In genomic region chr7:158816995-158817394, GRCh38 we compare ENCODE assay signal across 10 cellular contexts. TPM values are rescaled to one million over a fixed set of nuclear protein-coding genes. Genes with fewer than 3 reads are reported as not detected.
A peak's percentile ranks its signal among the peaks of the same experiment; 100 is the strongest.
DNase-seq lines count a peak whose midpoint lies in the region; ATAC-seq and TF ChIP-seq lines count a peak whose summit lies in the region.
"Had no signal": no experiment of that assay in that cellular context is flagged by ENCODE, and none has a peak within 500 bp of the region (broad histone marks: within the 10 kb centered on the region; RNA-seq: fewer than 3 reads in every experiment).

No MANE protein-coding gene starts in this region.

- no peak overlapping the region for H3K4me3 Mint-ChIP-seq in activated B cell treated with CpG ODN at 0.5 μM for 24 hours
- H3K4me3 Mint-ChIP-seq in stimulated activated effector memory CD8-positive, alpha-beta T cell treated with anti-CD3 and anti-CD28 coated beads, Interleukin-12 subunit alpha, Interleukin-12 subunit beta, amount 100 ng/mL, for 72 hours = peak overlapping the region; percentile 74
- H3K4me3 Mint-ChIP-seq: neural crest cell had no signal

- peak overlapping the region; percentile 78 for H3K27ac Mint-ChIP-seq in activated B cell treated with CpG ODN at 0.5 μM for 24 hours
- peak overlapping the region; percentile 98 for H3K27ac Mint-ChIP-seq in stimulated activated effector memory CD8-positive, alpha-beta T cell treated with anti-CD3 and anti-CD28 coated beads, Interleukin-12 subunit alpha, Interleukin-12 subunit beta, amount 100 ng/mL, for 72 hours

- H2BK5ac ChIP-seq in neuronal stem cell (ENCODE audit: low read length) = no peak overlapping the region

- CTCF ChIA-PET in activated B cell treated with CpG ODN at 0.5 μM for 24 hours (lab: Charles Lee) = no interaction called here

- no peak overlapping the region for H2AK5ac ChIP-seq in neuronal stem cell (ENCODE audit: low read depth, low read length)

- no peak for ATAC-seq in activated B cell treated with CpG ODN at 0.5 μM for 24 hours (ENCODE audit: low read depth)
- ATAC-seq in stimulated activated effector memory CD8-positive, alpha-beta T cell treated with anti-CD3 and anti-CD28 coated beads, Interleukin-12 subunit alpha, Interleukin-12 subunit beta, amount 100 ng/mL, for 72 hours = no peak
- ATAC-seq in GM18498 (IDR thresholded peaks at IDR 0.05; ENCODE audit: unreplicated experiment) = no peak

- peak overlapping the region; percentile 15; the same call in 1 of the 2 replicates for H3K4me3 ChIP-seq in iPS-20b (ENCODE audit: low read length)
- H3K4me3 ChIP-seq in neuronal stem cell (ENCODE audit: low read length in 2 of 2) = no peak overlapping the region

- DNase-seq in SIG-M5 treated with dmso at 0.1 percent for 504 hours (lab: John Stamatoyannopoulos, UW; ENCODE audit: unreplicated experiment) = peak; percentile 25
- DNase-seq in SIG-M5 (lab: John Stamatoyannopoulos, UW) = no peak
- no peak for DNase-seq in activated B cell treated with CpG ODN at 0.5 μM for 24 hours
- no peak for DNase-seq in stimulated activated effector memory CD8-positive, alpha-beta T cell treated with anti-CD3 and anti-CD28 coated beads, Interleukin-12 subunit alpha, Interleukin-12 subunit beta, amount 100 ng/mL, for 72 hours (ENCODE audit: low spot score in 2 of 2)
- DNase-seq in neuronal stem cell (ENCODE audit: low spot score) = no peak
- DNase-seq in SKM-1 treated with dmso at 0.1 percent for 144 hours (lab: John Stamatoyannopoulos, UW; ENCODE audit: unreplicated experiment) = no peak
- DNase-seq: effector CD4-positive, alpha-beta T cell had no signal

- H2BK15ac ChIP-seq in neuronal stem cell (ENCODE audit: low read length) = no peak overlapping the region

- no peak overlapping the region for H4K8ac ChIP-seq in neuronal stem cell (ENCODE audit: low read depth, low read length)

- H2BK12ac ChIP-seq in neuronal stem cell (ENCODE audit: low read length) = no peak overlapping the region

- no CpG with 5 or more reads among the region's 2 CpGs for WGBS in neuronal stem cell (ENCODE audit: extremely low coverage in 2 of 2, insufficient read length in 2 of 2, insufficient replicate concordance in 1 of 2), 2 donors

- H3K27me3 Mint-ChIP-seq in activated B cell treated with CpG ODN at 0.5 μM for 24 hours = no peaks in the 10 kb centered on the region

- H3K4me1 Mint-ChIP-seq in activated B cell treated with CpG ODN at 0.5 μM for 24 hours = peaks cover 70% of the 10 kb centered on the region
- H3K4me1 Mint-ChIP-seq in stimulated activated effector memory CD8-positive, alpha-beta T cell treated with anti-CD3 and anti-CD28 coated beads, Interleukin-12 subunit alpha, Interleukin-12 subunit beta, amount 100 ng/mL, for 72 hours = peaks cover 89% of the 10 kb centered on the region

- H3K14ac ChIP-seq in neuronal stem cell (ENCODE audit: low read length) = no peak overlapping the region

- H3K4me2 ChIP-seq in neuronal stem cell (ENCODE audit: insufficient read depth, low read length, poor library complexity, severe bottlenecking) = no peak overlapping the region

- H2BK120ac ChIP-seq in neuronal stem cell (ENCODE audit: low read depth, low read length) = no peak overlapping the region

- no peak overlapping the region for H3K4ac ChIP-seq in neuronal stem cell (ENCODE audit: low read length)

- H3K9ac ChIP-seq in iPS-20b (ENCODE audit: low read depth, low read length) (no peak overlapping the region), neuronal stem cell (ENCODE audit: low read depth, low read length, poor library complexity) (no peak overlapping the region)

- H3K23ac ChIP-seq in neuronal stem cell (ENCODE audit: low read depth, low read length, poor library complexity) = no peak overlapping the region

- H3K36me3 Mint-ChIP-seq in activated B cell treated with CpG ODN at 0.5 μM for 24 hours (ENCODE audit: low read depth) = peaks cover 2% of the 10 kb centered on the region
- peaks cover 24% of the 10 kb centered on the region for H3K36me3 Mint-ChIP-seq in stimulated activated effector memory CD8-positive, alpha-beta T cell treated with anti-CD3 and anti-CD28 coated beads, Interleukin-12 subunit alpha, Interleukin-12 subunit beta, amount 100 ng/mL, for 72 hours

- no peak overlapping the region for H3K18ac ChIP-seq in neuronal stem cell (ENCODE audit: low read length)

- H3K79me1 ChIP-seq in neuronal stem cell (ENCODE audit: low read depth, low read length) = peaks cover 6% of the 10 kb centered on the region

- H3K9me3 Mint-ChIP-seq in activated B cell treated with CpG ODN at 0.5 μM for 24 hours = no peaks in the 10 kb centered on the region
- no peaks in the 10 kb centered on the region for H3K9me3 Mint-ChIP-seq in stimulated activated effector memory CD8-positive, alpha-beta T cell treated with anti-CD3 and anti-CD28 coated beads, Interleukin-12 subunit alpha, Interleukin-12 subunit beta, amount 100 ng/mL, for 72 hours
- H3K9me3 Mint-ChIP-seq: neural crest cell had no signal

- H3K9me3 ChIP-seq in iPS-20b (ENCODE audit: insufficient read depth, low read depth, low read length) = no peaks in the 10 kb centered on the region
- H3K9me3 ChIP-seq in neuronal stem cell (replicated peaks in 1 of 2; ENCODE audit: control insufficient read depth in 2 of 2, insufficient read depth in 1 of 2, low read depth in 1 of 2, low read length in 2 of 2) = no peaks in the 10 kb centered on the region

- no peak for TF ChIP-seq CTCF in activated B cell treated with CpG ODN at 0.5 μM for 24 hours (IDR thresholded peaks at IDR 0.05)

- POLR2A ChIA-PET in activated B cell treated with CpG ODN at 0.5 μM for 24 hours (lab: Charles Lee) = interaction anchor here (1.0 kb wide), 1 partner anchor 12 kb away, joined by 4 read pairs; the partner anchor contains the start of gene ESYT2

- no peak overlapping the region for H2AFZ ChIP-seq in neuronal stem cell (ENCODE audit: low read length)

- intact Hi-C loops in activated B cell treated with CpG ODN at 0.5 μM for 24 hours (cut with micrococcal nuclease) = loop anchor here (5.0 kb wide), 1 partner anchor 40 kb away; the partner anchor contains the start of gene DYNC2I1

- H3K27ac ChIP-seq in iPS-20b (ENCODE audit: low read length) (no peak overlapping the region), neuronal stem cell (replicated peaks; ENCODE audit: low read length) (no peak overlapping the region)

- no peak overlapping the region for H4K91ac ChIP-seq in neuronal stem cell (ENCODE audit: low read depth, low read length, poor library complexity)

- H3K4me1 ChIP-seq in iPS-20b (ENCODE audit: insufficient read depth, low read length) (peaks cover 45% of the 10 kb centered on the region), neuronal stem cell (ENCODE audit: control insufficient read depth in 2 of 2, insufficient read depth in 1 of 2, low read depth in 1 of 2, low read length in 2 of 2) (peaks cover 16 to 26% of the 10 kb centered on the region in 2 donors)

- H3K36me3 ChIP-seq in iPS-20b (ENCODE audit: insufficient read depth, low read depth, low read length) = no peaks in the 10 kb centered on the region
- H3K36me3 ChIP-seq in neuronal stem cell (replicated peaks in 1 of 2; ENCODE audit: control insufficient read depth in 2 of 2, insufficient read depth in 2 of 2, low read length in 2 of 2) = no peaks in the 10 kb centered on the region

- H3K27me3 ChIP-seq in iPS-20b (ENCODE audit: insufficient read depth, low read length) (no peaks in the 10 kb centered on the region), neuronal stem cell (ENCODE audit: control insufficient read depth in 3 of 3, insufficient read depth in 3 of 3, low read depth in 1 of 3, low read length in 3 of 3) (no peaks in the 10 kb centered on the region)

RNA-seq across cellular contexts. Expression of gene ESYT2, which starts 12.3 kb away (rescaled TPM):
- 20.3 and 21.3 TPM in 2 replicates for total RNA-seq in activated B cell treated with CpG ODN at 0.5 μM for 24 hours
- 11.4 TPM for polyA plus RNA-seq in neuronal stem cell (2013, experiment 1 of 2)
- polyA plus RNA-seq in neuronal stem cell (2013, experiment 2 of 2) = 11.9 TPM

RNA-seq across cellular contexts. Expression of gene DYNC2I1, which starts 39.4 kb away (rescaled TPM):
- 10.7 and 15.2 TPM in 2 replicates for total RNA-seq in activated B cell treated with CpG ODN at 0.5 μM for 24 hours
- 14.3 TPM for polyA plus RNA-seq in neuronal stem cell (2013, experiment 1 of 2)
- polyA plus RNA-seq in neuronal stem cell (2013, experiment 2 of 2) = 17.2 TPM
